Comparison of ENCODE assay signal across 19 cellular contexts in genomic region chr7:139078399-139078798, GRCh38. TPM values are rescaled to one million over a fixed set of nuclear protein-coding genes. Genes with fewer than 3 reads are reported as not detected.
DNase-seq lines count a peak whose midpoint lies in the region; ATAC-seq and TF ChIP-seq lines count a peak whose summit lies in the region.
"Had no signal": no experiment of that assay in that cellular context is flagged by ENCODE, and none has a peak within 500 bp of the region (broad histone marks: within the 10 kb centered on the region; RNA-seq: fewer than 3 reads in every experiment).

No MANE protein-coding gene starts in this region.

- H3K27me3 Mint-ChIP-seq in activated CD8-positive, alpha-beta T cell treated with anti-CD3 and anti-CD28 coated beads for 36 hours = no peaks in the 10 kb centered on the region
- H3K27me3 Mint-ChIP-seq in osteocyte (ENCODE audit: unreplicated experiment) = no peaks in the 10 kb centered on the region
- H3K27me3 Mint-ChIP-seq: activated CD4-positive, alpha-beta T cell treated with anti-CD3 and anti-CD28 coated beads, Interleukin-2, amount 10 ng/mL, durations not matched to agents 24 days and 14 days had no signal

- POLR2A ChIA-PET in activated CD8-positive, alpha-beta T cell treated with anti-CD3 and anti-CD28 coated beads for 36 hours (lab: Charles Lee) = interaction anchor here (0.6 to 3.2 kb wide), 4 partner anchors 9 to 175 kb away, joined by 3 to 10 read pairs (median 4); no protein-coding TSS in a partner anchor

- peaks cover 73% of the 10 kb centered on the region for H3K4me1 Mint-ChIP-seq in activated CD8-positive, alpha-beta T cell treated with anti-CD3 and anti-CD28 coated beads for 36 hours (ENCODE audit: low read depth)
- H3K4me1 Mint-ChIP-seq in osteocyte (ENCODE audit: unreplicated experiment) = peaks cover 5% of the 10 kb centered on the region

- no peak overlapping the region for H3K4me3 ChIP-seq in AG10803 (ENCODE audit: low read length)
- no peak overlapping the region for H3K4me3 ChIP-seq in fibroblast of mammary gland (ENCODE audit: control insufficient read depth, low read depth, low read length)
- no peak overlapping the region for H3K4me3 ChIP-seq in mucosa of descending colon
- H3K4me3 ChIP-seq: BLaER1, GM12878, uterus had no signal

- peak overlapping the region; percentile 91 for H3K27ac Mint-ChIP-seq in activated CD8-positive, alpha-beta T cell treated with anti-CD3 and anti-CD28 coated beads for 36 hours
- H3K27ac Mint-ChIP-seq in osteocyte (ENCODE audit: unreplicated experiment) = no peak overlapping the region

- no peak overlapping the region for H3K4me3 Mint-ChIP-seq in activated CD8-positive, alpha-beta T cell treated with anti-CD3 and anti-CD28 coated beads for 36 hours
- H3K4me3 Mint-ChIP-seq in osteocyte (ENCODE audit: unreplicated experiment) = no peak overlapping the region
- H3K4me3 Mint-ChIP-seq: activated CD4-positive, alpha-beta T cell treated with anti-CD3 and anti-CD28 coated beads, Interleukin-2, amount 10 ng/mL, durations not matched to agents 24 days and 14 days had no signal

- TF ChIP-seq CTCF in AG10803 (conservative IDR thresholded peaks at IDR 0.05; ENCODE audit: low read length) (no peak), fibroblast of mammary gland (conservative IDR thresholded peaks at IDR 0.05; ENCODE audit: control insufficient read depth, insufficient read depth, low read depth, low read length) (no peak), osteocyte (IDR thresholded peaks at IDR 0.05) (no peak), mucosa of descending colon (IDR thresholded peaks at IDR 0.05) (no peak)
- TF ChIP-seq CTCF in activated CD8-positive, alpha-beta T cell treated with anti-CD3 and anti-CD28 coated beads for 36 hours (IDR thresholded peaks at IDR 0.05) = no peak

- intact Hi-C loops in activated CD8-positive, alpha-beta T cell treated with anti-CD3 and anti-CD28 coated beads for 36 hours (cut with micrococcal nuclease) = loop anchor here (10.0 kb wide), 1 partner anchor 194 kb away; no protein-coding TSS in a partner anchor
- intact Hi-C loops in mucosa of descending colon (cut with DNase I, micrococcal nuclease) = loop anchor here in 1 of 2 donors (5.0 kb wide), 1 partner anchor 191 kb away; no protein-coding TSS in a partner anchor

- H3K36me3 ChIP-seq in mucosa of descending colon (ENCODE audit: low read depth) = peaks cover 3% of the 10 kb centered on the region
- H3K36me3 ChIP-seq: uterus had no signal

- H3K36me3 Mint-ChIP-seq in activated CD8-positive, alpha-beta T cell treated with anti-CD3 and anti-CD28 coated beads for 36 hours (ENCODE audit: low read depth) = peaks cover 83% of the 10 kb centered on the region
- peaks cover 56% of the 10 kb centered on the region for H3K36me3 Mint-ChIP-seq in osteocyte (ENCODE audit: unreplicated experiment)

- CTCF ChIA-PET in activated CD8-positive, alpha-beta T cell treated with anti-CD3 and anti-CD28 coated beads for 36 hours (lab: Charles Lee) = interaction anchor here (1.2 to 1.7 kb wide), 2 partner anchors 35 to 68 kb away, joined by 3 read pairs; no protein-coding TSS in a partner anchor

- no peaks in the 10 kb centered on the region for H3K9me3 Mint-ChIP-seq in activated CD8-positive, alpha-beta T cell treated with anti-CD3 and anti-CD28 coated beads for 36 hours
- no peaks in the 10 kb centered on the region for H3K9me3 Mint-ChIP-seq in osteocyte (ENCODE audit: unreplicated experiment)
- H3K9me3 Mint-ChIP-seq: activated CD4-positive, alpha-beta T cell treated with anti-CD3 and anti-CD28 coated beads, Interleukin-2, amount 10 ng/mL, durations not matched to agents 24 days and 14 days had no signal

- no peaks in the 10 kb centered on the region for H3K4me1 ChIP-seq in mucosa of descending colon (ENCODE audit: low read depth)
- H3K4me1 ChIP-seq: uterus had no signal

- no peak for ATAC-seq in activated CD8-positive, alpha-beta T cell treated with anti-CD3 and anti-CD28 coated beads for 36 hours
- ATAC-seq in mucosa of descending colon = no peak
- ATAC-seq: GM12878, Right ventricle myocardium inferior had no signal

- no peaks in the 10 kb centered on the region for H3K9me3 ChIP-seq in mucosa of descending colon
- H3K9me3 ChIP-seq: BLaER1, uterus had no signal

- DNase-seq in AG10803 (ENCODE audit: low read depth) = peak; percentile 25
- peak; percentile 52 for DNase-seq in EL
- DNase-seq in activated CD8-positive, alpha-beta T cell treated with anti-CD3 and anti-CD28 coated beads for 36 hours = no peak
- DNase-seq in fibroblast of mammary gland (ENCODE audit: low read depth) = peak; percentile 74
- no peak for DNase-seq in osteocyte (ENCODE audit: extremely low spot score, unreplicated experiment)
- no peak for DNase-seq in NCI-H2081 treated with DMSO at 0.1 percent for 48 hours (lab: John Stamatoyannopoulos, UW)
- DNase-seq in AML-193 (lab: John Stamatoyannopoulos, UW) = no peak
- DNase-seq in mucosa of descending colon = no peak
- DNase-seq: activated CD4-positive, alpha-beta T cell treated with anti-CD3 and anti-CD28 coated beads, Interleukin-2, amount 10 ng/mL, durations not matched to agents 24 days and 14 days; activated gamma-delta T cell; H7; mesendoderm; NCI-H2227 treated with DMSO at 0.1 percent for 48 hours; stimulated activated naive CD4-positive, alpha-beta T cell treated with Interleukin-2 at 50 U/mL for 16 hours; T1000; uterus had no signal

RNA-seq across cellular contexts. Expression of gene ZC3HAV1, which starts 31.1 kb away (rescaled TPM):
- total RNA-seq in activated CD8-positive, alpha-beta T cell treated with anti-CD3 and anti-CD28 coated beads for 36 hours = 100 to 1,000 TPM; 125 to 128 TPM
- total RNA-seq in osteocyte = 42.7 and 43.0 TPM in 2 replicates
- 10 to 100 TPM; 36.5 to 38.9 (median 38.4) TPM for total RNA-seq in mucosa of descending colon

RNA-seq across cellular contexts. Expression of gene ZC3HAV1L, which starts 42.6 kb away (rescaled TPM):
- 10 to 100 TPM; 19.9 TPM for total RNA-seq in activated CD8-positive, alpha-beta T cell treated with anti-CD3 and anti-CD28 coated beads for 36 hours
- total RNA-seq in osteocyte (not detected in 2 replicates), mucosa of descending colon (1 to 10 TPM; 6.0 to 9.1 (median 6.5) TPM)

Comparison
In these comparisons a context has a peak if more than half of its experiments do, and no peak if none do; other contexts are left out.
1. DNase-seq: peak in AG10803 (single experiment), EL (single experiment) and fibroblast of mammary gland (single experiment); none in activated CD8-positive, alpha-beta T cell treated with anti-CD3 and anti-CD28 coated beads for 36 hours (single experiment), osteocyte (single experiment), NCI-H2081 treated with DMSO at 0.1 percent for 48 hours (single experiment), AML-193 (0 of 2) and mucosa of descending colon (0 of 3).